Comparison of ENCODE assay signal across 16 cellular contexts in genomic region chr17:67836205-67836987, GRCh38. TPM values are rescaled to one million over a fixed set of nuclear protein-coding genes. Genes with fewer than 3 reads are reported as not detected.
DNase-seq lines count a peak whose midpoint lies in the region; ATAC-seq, FAIRE-seq and TF ChIP-seq lines count a peak whose summit lies in the region.
"Had no signal": no experiment of that assay in that cellular context is flagged by ENCODE, and none has a peak within 500 bp of the region (broad histone marks: within the 10 kb centered on the region; RNA-seq: fewer than 3 reads in every experiment).

No MANE protein-coding gene starts in this region.

- H3K27ac ChIP-seq in ACC112 (ENCODE audit: low read depth, low read length) (peak overlapping the region; percentile 75), keratinocyte (ENCODE audit: control insufficient read depth, insufficient read depth, low read length) (no peak overlapping the region)

- ATAC-seq in activated T-helper 17 cell treated with anti-CD3 and anti-CD28 coated beads, Interleukin-2, amount 50 U/mL, for 72 hours (replicated peaks), result peak; percentile 92

- no peak for TF ChIP-seq CTCF in keratinocyte (optimal IDR thresholded peaks at IDR 0.05 in 1 of 3, IDR thresholded peaks at IDR 0.05 in 1 of 3, conservative IDR thresholded peaks at IDR 0.05 in 1 of 3; ENCODE audit: extremely low read depth in 1 of 3, insufficient read depth in 2 of 3, low read length in 3 of 3)

- H3K27ac Mint-ChIP-seq in activated T-helper 17 cell treated with anti-CD3 and anti-CD28 coated beads, Interleukin-2, amount 50 U/mL, for 72 hours, result peak overlapping the region; percentile 33

- H3K4me2 ChIP-seq in keratinocyte (ENCODE audit: control insufficient read depth, extremely low read depth, insufficient read depth, low read depth, low read length), result peak overlapping the region; percentile 17

- FAIRE-seq in keratinocyte (lab: Jason Lieb, UNC), result no peak
- FAIRE-seq: GM12891 had no signal

- H3K36me3 Mint-ChIP-seq in activated T-helper 17 cell treated with anti-CD3 and anti-CD28 coated beads, Interleukin-2, amount 50 U/mL, for 72 hours (ENCODE audit: low read depth), result peaks cover 16% of the 10 kb centered on the region

- peak; percentile 33 for DNase-seq in GM03348 (ENCODE audit: low spot score)
- DNase-seq in keratinocyte (ENCODE audit: low read depth, low spot score), result no peak
- DNase-seq in NCI-H1694 treated with DMSO at 0.1 percent for 48 hours (lab: John Stamatoyannopoulos, UW), result no peak
- no peak for DNase-seq in GF-D8 (lab: John Stamatoyannopoulos, UW)
- no peak for DNase-seq in DMS 273 treated with DMSO at 0.1 percent for 48 hours (lab: John Stamatoyannopoulos, UW)
- DNase-seq in stimulated activated CD4-positive, alpha-beta T cell treated with anti-CD3 and anti-CD28 coated beads, Interleukin-12 subunit alpha, Interleukin-12 subunit beta, amount 100 ng/mL, for 4 hours, result no peak
- DNase-seq: activated effector memory CD4-positive, alpha-beta T cell treated with Interleukin-2 at 50 U/mL for 16 hours; effector CD4-positive, alpha-beta T cell; midbrain; NCI-H2081; OCI-M1; stimulated activated CD4-positive, alpha-beta T cell treated with anti-CD3 and anti-CD28 coated beads, Interleukin-15, amount 100 ng/mL, for 24 hours; stimulated activated naive B cell treated with anti-CD40 and anti-IgM and Interleukin-4, amounts not matched to agents 10 μg/mL and 1 μg/mL and 100 μg/mL, for 72 hours had no signal

- no peaks in the 10 kb centered on the region for H3K9me1 ChIP-seq in keratinocyte (ENCODE audit: control insufficient read depth, extremely low read depth, insufficient read depth, low read length)

- H3K27me3 Mint-ChIP-seq in activated T-helper 17 cell treated with anti-CD3 and anti-CD28 coated beads, Interleukin-2, amount 50 U/mL, for 72 hours, result no peaks in the 10 kb centered on the region
- H3K27me3 Mint-ChIP-seq: stimulated activated naive B cell treated with anti-CD40 and anti-IgM and Interleukin-4, amounts not matched to agents 10 μg/mL and 1 μg/mL and 100 μg/mL, for 72 hours had no signal

- H3K9me3 ChIP-seq in keratinocyte (ENCODE audit: control insufficient read depth, low read depth, low read length), result no peaks in the 10 kb centered on the region

- H3K79me2 ChIP-seq in ACC112 (ENCODE audit: control insufficient read depth, insufficient read depth, low read length, unreplicated experiment) (peaks cover 76% of the 10 kb centered on the region), keratinocyte (ENCODE audit: control insufficient read depth, insufficient read depth, low read length) (peaks cover 77% of the 10 kb centered on the region)

- dilution Hi-C loops in keratinocyte (cut with MboI; ENCODE audit: extremely low pct_ligation_motif_present, low sequenced_read_pairs), result no loop called here

- H3K9me3 Mint-ChIP-seq in activated T-helper 17 cell treated with anti-CD3 and anti-CD28 coated beads, Interleukin-2, amount 50 U/mL, for 72 hours, result no peaks in the 10 kb centered on the region
- H3K9me3 Mint-ChIP-seq: stimulated activated naive B cell treated with anti-CD40 and anti-IgM and Interleukin-4, amounts not matched to agents 10 μg/mL and 1 μg/mL and 100 μg/mL, for 72 hours had no signal

- no peak overlapping the region for H3K9ac ChIP-seq in keratinocyte (ENCODE audit: control insufficient read depth, extremely low read depth, insufficient read depth, low read length)

- no peaks in the 10 kb centered on the region for H4K20me1 ChIP-seq in keratinocyte (ENCODE audit: control insufficient read depth, extremely low read depth, insufficient read depth, low read length)

- peaks cover 24% of the 10 kb centered on the region for H3K4me1 ChIP-seq in ACC112 (ENCODE audit: control insufficient read depth, insufficient read depth, low read length, unreplicated experiment)
- H3K4me1 ChIP-seq in keratinocyte (ENCODE audit: control insufficient read depth, extremely low read depth, insufficient read depth, low read length), result peaks cover 11% of the 10 kb centered on the region

- H3K4me3 Mint-ChIP-seq in activated T-helper 17 cell treated with anti-CD3 and anti-CD28 coated beads, Interleukin-2, amount 50 U/mL, for 72 hours, result peak overlapping the region; percentile 66
- H3K4me3 Mint-ChIP-seq: stimulated activated naive B cell treated with anti-CD40 and anti-IgM and Interleukin-4, amounts not matched to agents 10 μg/mL and 1 μg/mL and 100 μg/mL, for 72 hours had no signal

- H3K27me3 ChIP-seq in ACC112 (ENCODE audit: insufficient read depth, low read length), result no peaks in the 10 kb centered on the region
- H3K27me3 ChIP-seq in keratinocyte (ENCODE audit: control insufficient read depth, extremely low read depth, insufficient read depth, low read length), result no peaks in the 10 kb centered on the region

- peaks cover 34% of the 10 kb centered on the region for H3K4me1 Mint-ChIP-seq in activated T-helper 17 cell treated with anti-CD3 and anti-CD28 coated beads, Interleukin-2, amount 50 U/mL, for 72 hours

- H2AFZ ChIP-seq in ACC112 (ENCODE audit: low read length, unreplicated experiment) (no peak overlapping the region), keratinocyte (ENCODE audit: control insufficient read depth, low read length) (no peak overlapping the region)

- peak overlapping the region; percentile 57 for H3K4me3 ChIP-seq in ACC112 (ENCODE audit: low read depth, low read length)
- H3K4me3 ChIP-seq in keratinocyte (ENCODE audit: control insufficient read depth in 2 of 3, extremely low read depth in 1 of 3, insufficient read depth in 2 of 3, low read depth in 1 of 3, low read length in 3 of 3), result no peak overlapping the region

- no peaks in the 10 kb centered on the region for H3K36me3 ChIP-seq in ACC112 (ENCODE audit: insufficient read depth, low read length)
- H3K36me3 ChIP-seq in keratinocyte (ENCODE audit: control insufficient read depth in 2 of 2, extremely low read depth in 1 of 2, insufficient read depth in 2 of 2, low read length in 2 of 2), result no peaks in the 10 kb centered on the region

RNA-seq across cellular contexts. Expression of gene BPTF, which starts 11.1 kb away (rescaled TPM):
- 10 to 100 TPM; 73.7 to 86.4 TPM for total RNA-seq in activated T-helper 17 cell treated with anti-CD3 and anti-CD28 coated beads, Interleukin-2, amount 50 U/mL, for 72 hours
- 19.7 to 42.0 TPM (median 28.3 TPM) in 3 replicates for polyA plus RNA-seq in keratinocyte
- polyA plus RNA-seq in keratinocyte (2011; ENCODE audit: low read depth), result 92.8 TPM
- polyA plus RNA-seq in keratinocyte (2011; cell fraction: cytosol; rRNA removed), result 17.7 and 27.8 TPM in 2 replicates
- 63.3 and 69.2 TPM in 2 replicates for polyA plus RNA-seq in keratinocyte (2011; cell fraction: nucleus; rRNA removed)
- 26.0 and 27.1 TPM in 2 replicates for polyA plus RNA-seq in keratinocyte (2012; ENCODE audit: low replicate concordance)
- polyA minus RNA-seq in keratinocyte, result 57.4 to 108 TPM (median 60.5 TPM) in 3 replicates
- 24.9 TPM for polyA minus RNA-seq in keratinocyte (2011; cell fraction: cytosol; rRNA and poly(A)+ RNA removed)
- 54.7 and 106 TPM in 2 replicates for polyA minus RNA-seq in keratinocyte (2011; cell fraction: nucleus; rRNA and poly(A)+ RNA removed)
